8 cellular contexts compared by ENCODE assay signal in genomic region chr7:141738592-141739013, GRCh38. TPM values are rescaled to one million over a fixed set of nuclear protein-coding genes. Genes with fewer than 3 reads are reported as not detected.
DNase-seq lines count a peak whose midpoint lies in the region; ATAC-seq and TF ChIP-seq lines count a peak whose summit lies in the region.

No MANE protein-coding gene starts in this region.

- H2AFZ ChIP-seq in fibroblast of lung (ENCODE audit: low read length), result peak overlapping the region; percentile 91

- peaks cover 3% of the 10 kb centered on the region for H3K36me3 ChIP-seq in fibroblast of lung (ENCODE audit: control insufficient read depth, insufficient read depth, low read length)

- peak overlapping the region; percentile 84 for H3K4me2 ChIP-seq in fibroblast of lung (ENCODE audit: extremely low read depth, insufficient read depth, low read length)

- H3K79me2 ChIP-seq in fibroblast of lung (ENCODE audit: control insufficient read depth, insufficient read depth, low read length), result peaks cover 30% of the 10 kb centered on the region

- H3K9ac ChIP-seq in fibroblast of lung (ENCODE audit: insufficient read depth, low read length), result peak overlapping the region; percentile 58

- no peaks in the 10 kb centered on the region for H3K27me3 ChIP-seq in fibroblast of lung (ENCODE audit: control insufficient read depth, insufficient read depth, low read length)

- H3K4me3 ChIP-seq in fibroblast of lung (replicated peaks in 1 of 4; ENCODE audit: control extremely low read depth in 1 of 4, insufficient read depth in 1 of 4, low read depth in 3 of 4, low read length in 4 of 4) (peak overlapping the region; percentile 62 to 95 (median 82)), skeletal muscle cell (ENCODE audit: low read depth, low read length) (peak overlapping the region; percentile 97)

- no peaks in the 10 kb centered on the region for H3K9me3 ChIP-seq in fibroblast of lung (ENCODE audit: control insufficient read depth, insufficient read depth, low read depth, low read length)

- no peaks in the 10 kb centered on the region for H4K20me1 ChIP-seq in fibroblast of lung (ENCODE audit: control insufficient read depth, extremely low read depth, insufficient read depth, low read length)

- POLR2A ChIA-PET in RWPE1 (lab: Yijun Ruan, JAX; ENCODE audit: low non-redundant PET), result no interaction called here

- H3K27ac ChIP-seq in RWPE1 (peak overlapping the region; percentile 88), fibroblast of lung (ENCODE audit: insufficient read depth, low read length) (peak overlapping the region; percentile 88)

- DNase-seq in RWPE1 (ENCODE audit: low spot score) (no peak), fibroblast of lung (ENCODE audit: low read depth in 2 of 2) (no peak), skeletal muscle cell (ENCODE audit: low read depth) (no peak), OCI-M2 (lab: John Stamatoyannopoulos, UW; ENCODE audit: unreplicated experiment) (no peak), ecto neural progenitor cell (ENCODE audit: low spot score) (no peak), NCI-H526 (lab: John Stamatoyannopoulos, UW) (no peak)

- no peaks in the 10 kb centered on the region for H3K4me1 ChIP-seq in fibroblast of lung (ENCODE audit: control insufficient read depth, extremely low read depth, insufficient read depth, low read length)

- TF ChIP-seq CTCF in RWPE1 (conservative IDR thresholded peaks at IDR 0.05; ENCODE audit: low read depth), result no peak
- TF ChIP-seq CTCF in fibroblast of lung (conservative IDR thresholded peaks at IDR 0.05 in 1 of 2, IDR thresholded peaks at IDR 0.05 in 1 of 2; ENCODE audit: low read depth in 1 of 2, low read length in 2 of 2), result peak; percentile 3 to 41

- CTCF ChIA-PET in RWPE1 (lab: Yijun Ruan, JAX), result interaction anchor here (0.6 to 1.3 kb wide), 3 partner anchors 8 to 38 kb away, joined by 3 to 6 read pairs (median 3); no protein-coding TSS in a partner anchor

- ATAC-seq in GM18868 (IDR thresholded peaks at IDR 0.05; ENCODE audit: unreplicated experiment) (peak; percentile 47), HG03196 (IDR thresholded peaks at IDR 0.05; ENCODE audit: unreplicated experiment) (no peak)

RNA-seq across cellular contexts. Expression of gene SSBP1, which starts 0.4 kb away (rescaled TPM):
- total RNA-seq in fibroblast of lung, result 119 and 131 TPM in 2 replicates
- 209 and 212 TPM in 2 replicates for polyA plus RNA-seq in fibroblast of lung
- polyA plus RNA-seq in fibroblast of lung (2012), result 281 and 287 TPM in 2 replicates
- polyA minus RNA-seq in fibroblast of lung (ENCODE audit: low replicate concordance), result 13.6 and 13.9 TPM in 2 replicates

RNA-seq across cellular contexts. Expression of gene TAS2R3, which starts 25.3 kb away (rescaled TPM):
- 1.3 and 2.8 TPM in 2 replicates for total RNA-seq in fibroblast of lung
- 0.06 TPM in 1 of 2 replicates, not detected in the other for polyA plus RNA-seq in fibroblast of lung
- not detected in 2 replicates for polyA plus RNA-seq in fibroblast of lung (2012)
- polyA minus RNA-seq in fibroblast of lung (ENCODE audit: low replicate concordance), result not detected in 2 replicates

RNA-seq across cellular contexts. Expression of gene WEE2, which starts 30.4 kb away (rescaled TPM):
- total RNA-seq in fibroblast of lung, result not detected in 2 replicates
- polyA plus RNA-seq in fibroblast of lung, result not detected in 2 replicates
- polyA plus RNA-seq in fibroblast of lung (2012), result not detected in 2 replicates
- not detected in 2 replicates for polyA minus RNA-seq in fibroblast of lung (ENCODE audit: low replicate concordance)

RNA-seq across cellular contexts. Expression of gene DENND11, which starts 36.6 kb away (rescaled TPM):
- 6.1 and 6.9 TPM in 2 replicates for total RNA-seq in fibroblast of lung
- polyA plus RNA-seq in fibroblast of lung, result 2.4 and 2.7 TPM in 2 replicates
- 2.1 and 2.4 TPM in 2 replicates for polyA plus RNA-seq in fibroblast of lung (2012)
- 1.7 and 4.5 TPM in 2 replicates for polyA minus RNA-seq in fibroblast of lung (ENCODE audit: low replicate concordance)

RNA-seq across cellular contexts. Expression of gene TAS2R4, which starts 37.9 kb away (rescaled TPM):
- 1.5 TPM in 2 replicates for total RNA-seq in fibroblast of lung
- polyA plus RNA-seq in fibroblast of lung, result 0.02 and 0.06 TPM in 2 replicates
- not detected in 2 replicates for polyA plus RNA-seq in fibroblast of lung (2012)
- not detected in 2 replicates for polyA minus RNA-seq in fibroblast of lung (ENCODE audit: low replicate concordance)
